10 cellular contexts compared by ENCODE assay signal in the genomic region with DNA sequence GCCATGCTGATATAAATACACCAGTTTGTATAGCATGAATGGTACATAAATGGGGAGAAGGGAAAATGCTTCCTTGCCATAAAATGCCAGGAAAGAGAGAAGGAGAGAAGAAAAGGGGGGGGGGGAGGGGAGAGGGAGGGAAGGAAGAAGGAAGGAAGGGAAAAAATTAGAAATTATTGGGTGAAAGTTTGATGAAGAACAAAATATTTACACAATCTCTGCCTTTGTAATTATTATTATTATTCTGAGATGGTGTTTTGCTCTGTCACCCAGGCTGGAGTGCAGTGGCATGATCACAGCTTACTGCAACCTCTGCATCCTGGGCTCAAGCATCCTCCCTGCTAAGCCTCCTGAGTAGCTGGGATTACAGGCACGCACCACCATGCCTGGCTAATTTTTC.
"Had no signal": no experiment of that assay in that cellular context is flagged by ENCODE, and none has a peak within 500 bp of the region (broad histone marks: within the 10 kb centered on the region; RNA-seq: fewer than 3 reads in every experiment).

No MANE protein-coding gene starts in this region.

- H3K9ac ChIP-seq: GM23248, KMS-11 had no signal

- H2AFZ ChIP-seq: GM23248 had no signal

- H3K4me3 Mint-ChIP-seq: HFFc6 had no signal

- H3K27ac ChIP-seq: GM23248, HL-60, KMS-11 had no signal

- H3K4me1 ChIP-seq: HAP-1 had no signal

- H3K9me3 Mint-ChIP-seq: HFFc6 had no signal

- H3K27ac Mint-ChIP-seq: HFFc6 had no signal

- DNase-seq: GM23248, GOT3, H7, HFFc6, IMR-90, KBM-7 had no signal

- H3K4me3 ChIP-seq: GM23248, HAP-1 had no signal

- H3K9me3 ChIP-seq: HAP-1 had no signal

- ATAC-seq: HCT116 had no signal

- H3K36me3 ChIP-seq: HAP-1 had no signal
